21 cellular contexts compared by ENCODE assay signal in the genomic region with DNA sequence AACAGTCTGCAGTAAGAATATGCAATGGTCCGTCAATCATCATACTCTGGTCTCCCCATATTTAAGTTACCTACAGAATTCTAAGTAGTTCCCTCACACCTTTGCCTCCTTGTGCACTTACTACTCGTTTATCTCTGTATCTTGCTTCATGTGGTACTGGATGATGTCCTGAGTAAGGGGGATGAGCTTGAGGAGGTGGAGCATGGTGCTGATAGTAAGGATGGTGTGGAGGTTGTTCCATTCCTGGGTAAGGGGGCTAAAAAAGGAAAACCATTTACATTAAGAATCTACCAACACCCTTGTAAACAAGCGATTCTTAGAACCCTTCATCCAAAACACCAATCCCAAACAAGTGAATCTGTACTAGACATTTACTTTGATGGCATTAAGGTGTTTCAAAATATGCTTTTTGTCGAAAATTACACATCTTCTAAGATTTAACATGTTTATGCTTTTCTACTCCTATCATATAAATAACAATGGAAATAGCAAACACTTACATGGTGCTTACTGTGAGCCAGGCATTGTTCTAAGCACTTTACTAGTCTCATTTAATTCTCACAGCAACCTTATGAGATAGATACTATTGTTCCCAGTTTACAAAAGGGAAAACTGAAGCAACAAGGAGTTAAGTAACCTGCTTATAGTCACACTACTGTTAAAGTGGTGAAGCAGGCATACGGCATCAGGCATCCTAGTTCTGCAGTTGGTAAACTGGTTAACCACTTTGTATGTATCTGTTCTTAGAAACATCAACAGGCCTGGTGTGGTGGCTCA. TPM values are rescaled to one million over a fixed set of nuclear protein-coding genes. Genes with fewer than 3 reads are reported as not detected.
DNase-seq lines count a peak whose midpoint lies in the region; ATAC-seq and TF ChIP-seq lines count a peak whose summit lies in the region.
"Had no signal": no experiment of that assay in that cellular context is flagged by ENCODE, and none has a peak within 500 bp of the region (broad histone marks: within the 10 kb centered on the region; RNA-seq: fewer than 3 reads in every experiment).

No MANE protein-coding gene starts in this region.

- H3K9me3 ChIP-seq in T-helper 17 cell (ENCODE audit: control insufficient read depth, low read length, poor library complexity, severe bottlenecking) (no peaks in the 10 kb centered on the region), upper lobe of left lung (no peaks in the 10 kb centered on the region)
- H3K9me3 ChIP-seq: Peyer's patch, SK-N-SH had no signal

- peaks cover 0 to 4% (median 0%) of the 10 kb centered on the region in 4 donors for H3K4me1 ChIP-seq in upper lobe of left lung
- H3K4me1 ChIP-seq: Peyer's patch had no signal

- H3K4me1 Mint-ChIP-seq in stimulated activated naive CD8-positive, alpha-beta T cell treated with anti-CD3 and anti-CD28 coated beads, Interleukin-15, Interleukin-2, amounts not matched to agents 100 ng/mL and 50 ng/mL, for 24 hours (ENCODE audit: low read depth): peaks cover 7% of the 10 kb centered on the region
- no peaks in the 10 kb centered on the region for H3K4me1 Mint-ChIP-seq in stimulated activated naive CD8-positive, alpha-beta T cell treated with anti-CD3 and anti-CD28 coated beads, Interleukin-15, amount 100 ng/mL, for 72 hours
- H3K4me1 Mint-ChIP-seq in T-helper 17 cell: peaks cover 8% of the 10 kb centered on the region
- H3K4me1 Mint-ChIP-seq in memory B cell: peaks cover 2% of the 10 kb centered on the region
- H3K4me1 Mint-ChIP-seq: CD14-positive monocyte had no signal

- TF ChIP-seq POLR2A in upper lobe of left lung (IDR thresholded peaks at IDR 0.05): no peak

- no peaks in the 10 kb centered on the region for H3K27me3 Mint-ChIP-seq in stimulated activated naive CD8-positive, alpha-beta T cell treated with anti-CD3 and anti-CD28 coated beads, Interleukin-15, Interleukin-2, amounts not matched to agents 100 ng/mL and 50 ng/mL, for 24 hours
- H3K27me3 Mint-ChIP-seq in stimulated activated naive CD8-positive, alpha-beta T cell treated with anti-CD3 and anti-CD28 coated beads, Interleukin-15, amount 100 ng/mL, for 72 hours: no peaks in the 10 kb centered on the region
- H3K27me3 Mint-ChIP-seq in T-helper 17 cell: no peaks in the 10 kb centered on the region
- no peaks in the 10 kb centered on the region for H3K27me3 Mint-ChIP-seq in memory B cell

- peak overlapping the region; percentile 31 for H3K27ac Mint-ChIP-seq in stimulated activated naive CD8-positive, alpha-beta T cell treated with anti-CD3 and anti-CD28 coated beads, Interleukin-15, Interleukin-2, amounts not matched to agents 100 ng/mL and 50 ng/mL, for 24 hours
- H3K27ac Mint-ChIP-seq in stimulated activated naive CD8-positive, alpha-beta T cell treated with anti-CD3 and anti-CD28 coated beads, Interleukin-15, amount 100 ng/mL, for 72 hours: no peak overlapping the region
- H3K27ac Mint-ChIP-seq in T-helper 17 cell (peak overlapping the region; percentile 24), memory B cell (peak overlapping the region; percentile 46)
- H3K27ac Mint-ChIP-seq: HFFc6 had no signal

- no peak overlapping the region for H3K4me3 Mint-ChIP-seq in stimulated activated naive CD8-positive, alpha-beta T cell treated with anti-CD3 and anti-CD28 coated beads, Interleukin-15, Interleukin-2, amounts not matched to agents 100 ng/mL and 50 ng/mL, for 24 hours
- no peak overlapping the region for H3K4me3 Mint-ChIP-seq in stimulated activated naive CD8-positive, alpha-beta T cell treated with anti-CD3 and anti-CD28 coated beads, Interleukin-15, amount 100 ng/mL, for 72 hours
- H3K4me3 Mint-ChIP-seq in T-helper 17 cell (peak overlapping the region; percentile 49), memory B cell (no peak overlapping the region)
- H3K4me3 Mint-ChIP-seq: CD14-positive monocyte, HFFc6 had no signal

- no peaks in the 10 kb centered on the region for H3K27me3 ChIP-seq in upper lobe of left lung
- H3K27me3 ChIP-seq: Peyer's patch had no signal

- H3K4me3 ChIP-seq in upper lobe of left lung: no peak overlapping the region
- H3K4me3 ChIP-seq: GM23248, Peyer's patch had no signal

- no peak for TF ChIP-seq EP300 in upper lobe of left lung (IDR thresholded peaks at IDR 0.05)

- no peak for ATAC-seq in stimulated activated naive CD8-positive, alpha-beta T cell treated with anti-CD3 and anti-CD28 coated beads, Interleukin-15, amount 100 ng/mL, for 72 hours
- ATAC-seq in T-helper 17 cell (no peak), memory B cell (ENCODE audit: low read depth) (no peak), upper lobe of left lung (ENCODE audit: low FRiP score in 2 of 2) (no peak)

- peaks cover 65% of the 10 kb centered on the region for H3K36me3 Mint-ChIP-seq in stimulated activated naive CD8-positive, alpha-beta T cell treated with anti-CD3 and anti-CD28 coated beads, Interleukin-15, Interleukin-2, amounts not matched to agents 100 ng/mL and 50 ng/mL, for 24 hours (ENCODE audit: low read depth)
- H3K36me3 Mint-ChIP-seq in T-helper 17 cell (ENCODE audit: low read depth): peaks cover 6% of the 10 kb centered on the region
- peaks cover 24% of the 10 kb centered on the region for H3K36me3 Mint-ChIP-seq in memory B cell

- DNase-seq in stimulated activated naive CD8-positive, alpha-beta T cell treated with anti-CD3 and anti-CD28 coated beads, Interleukin-15, amount 100 ng/mL, for 72 hours: no peak
- DNase-seq in T-helper 17 cell (no peak), memory B cell (ENCODE audit: low spot score in 2 of 2) (no peak), upper lobe of left lung (no peak), NCI-H2196 treated with DMSO at 0.1 percent for 48 hours (lab: John Stamatoyannopoulos, UW; ENCODE audit: unreplicated experiment) (no peak), RPMI8226 (no peak)
- DNase-seq: ACHN, AML-193, EL, GM23248, HFFc6, NCI-H1092, NCI-H146, NCI-H2107, NCI-H226, NCI-H524 treated with DMSO at 0.1 percent for 48 hours, Peyer's patch, Right ventricle myocardium superior, SK-N-SH had no signal

- no peak overlapping the region for H3K27ac ChIP-seq in upper lobe of left lung
- H3K27ac ChIP-seq: GM23248, Peyer's patch had no signal

- H3K9me3 Mint-ChIP-seq in stimulated activated naive CD8-positive, alpha-beta T cell treated with anti-CD3 and anti-CD28 coated beads, Interleukin-15, Interleukin-2, amounts not matched to agents 100 ng/mL and 50 ng/mL, for 24 hours: no peaks in the 10 kb centered on the region
- H3K9me3 Mint-ChIP-seq in stimulated activated naive CD8-positive, alpha-beta T cell treated with anti-CD3 and anti-CD28 coated beads, Interleukin-15, amount 100 ng/mL, for 72 hours: no peaks in the 10 kb centered on the region
- H3K9me3 Mint-ChIP-seq in memory B cell: no peaks in the 10 kb centered on the region
- H3K9me3 Mint-ChIP-seq: CD14-positive monocyte, HFFc6 had no signal

- no peak for TF ChIP-seq CTCF in upper lobe of left lung (IDR thresholded peaks at IDR 0.05)

- peaks cover 19 to 87% (median 51%) of the 10 kb centered on the region in 4 donors for H3K36me3 ChIP-seq in upper lobe of left lung

- WGBS in upper lobe of left lung, 2 donors: 64 to 70% methylated on average over 5 of the region's 5 CpGs

RNA-seq across cellular contexts. Expression of gene YTHDC1, which starts 33.5 kb away (rescaled TPM):
- total RNA-seq in T-helper 17 cell (100 to 1,000 TPM; 231 to 258 TPM), upper lobe of left lung (100 to 1,000 TPM in 2 of 6 donors, 10 to 100 TPM in 4; 54.1 to 137 (median 76.3) TPM)

Comparison
In these comparisons a context has a peak if more than half of its experiments do, and no peak if none do; other contexts are left out.
1. H3K27ac Mint-ChIP-seq: peak in stimulated activated naive CD8-positive, alpha-beta T cell treated with anti-CD3 and anti-CD28 coated beads, Interleukin-15, Interleukin-2, amounts not matched to agents 100 ng/mL and 50 ng/mL, for 24 hours (single experiment), T-helper 17 cell (single experiment) and memory B cell (single experiment); none in stimulated activated naive CD8-positive, alpha-beta T cell treated with anti-CD3 and anti-CD28 coated beads, Interleukin-15, amount 100 ng/mL, for 72 hours (0 of 2).